Comparison of ENCODE assay signal across 10 cellular contexts in the genomic region with DNA sequence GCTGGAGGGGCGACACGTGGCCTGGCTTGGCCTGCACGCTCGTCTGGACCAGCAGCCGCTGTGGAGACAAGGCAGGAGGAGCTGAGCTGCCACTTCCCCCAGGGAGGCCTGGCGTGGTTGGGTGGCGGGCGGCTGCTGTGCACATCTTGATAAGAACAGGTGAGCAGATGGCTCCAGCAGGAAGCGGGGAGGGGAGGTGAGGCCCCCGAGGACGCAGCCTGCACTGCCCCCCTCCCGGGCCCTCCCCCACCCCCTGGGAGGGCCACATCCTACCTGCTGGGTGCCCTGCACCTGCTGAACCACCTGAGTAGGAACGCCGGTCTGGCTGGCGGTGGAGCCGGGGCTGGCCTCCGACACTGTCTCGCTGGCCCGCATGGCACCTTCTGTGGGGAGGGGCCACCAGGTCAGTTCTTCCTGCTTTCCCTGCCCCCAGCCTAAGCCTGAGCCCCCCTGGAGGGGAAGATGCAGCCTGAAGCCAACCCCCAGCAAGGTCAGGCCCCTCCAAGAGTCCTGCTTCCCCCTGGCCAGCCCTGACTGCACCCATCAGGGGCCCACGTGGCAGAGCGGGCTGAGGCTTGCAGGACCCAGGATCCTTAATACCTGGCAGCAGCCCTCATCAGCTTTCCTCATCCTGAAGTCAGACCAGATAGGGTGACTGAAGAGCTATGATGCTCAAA. TPM values are rescaled to one million over a fixed set of nuclear protein-coding genes. Genes with fewer than 3 reads are reported as not detected.
A peak's percentile ranks its signal among the peaks of the same experiment; 100 is the strongest.
DNase-seq lines count a peak whose midpoint lies in the region; ATAC-seq and TF ChIP-seq lines count a peak whose summit lies in the region.
"Had no signal": no experiment of that assay in that cellular context is flagged by ENCODE, and none has a peak within 500 bp of the region (broad histone marks: within the 10 kb centered on the region; RNA-seq: fewer than 3 reads in every experiment).

No MANE protein-coding gene starts in this region.

- H3K27me3 Mint-ChIP-seq in CD4-positive, CD25-positive, alpha-beta regulatory T cell: no peaks in the 10 kb centered on the region
- H3K27me3 Mint-ChIP-seq in CD8-positive, alpha-beta memory T cell: no peaks in the 10 kb centered on the region
- H3K27me3 Mint-ChIP-seq in activated naive CD8-positive, alpha-beta T cell treated with anti-CD3 and anti-CD28 coated beads, Interleukin-2, amount 10 ng/mL, durations not matched to agents 7 days and 5 days: no peaks in the 10 kb centered on the region
- H3K27me3 Mint-ChIP-seq in activated T-helper 2 cell treated with anti-CD3 and anti-CD28 coated beads, Interferon-gamma antibody, Interleukin-2, Interleukin-4, amounts not matched to agents 10 μg/mL and 5 μg/mL and 100 μg/mL, durations not matched to agents 14 hours and 24 hours and 36 hours (ENCODE audit: low read depth): no peaks in the 10 kb centered on the region
- H3K27me3 Mint-ChIP-seq: progenitor cell of endocrine pancreas had no signal

- no peaks in the 10 kb centered on the region for H3K9me3 ChIP-seq in CD4-positive, CD25-positive, alpha-beta regulatory T cell (ENCODE audit: control insufficient read depth in 2 of 2, low read length in 2 of 2)
- no peaks in the 10 kb centered on the region for H3K9me3 ChIP-seq in CD8-positive, alpha-beta memory T cell (ENCODE audit: low read length)
- no peaks in the 10 kb centered on the region for H3K9me3 ChIP-seq in uterus

- H3K4me3 Mint-ChIP-seq in CD4-positive, CD25-positive, alpha-beta regulatory T cell: peak overlapping the region in 3 of 4 donors; percentile 39 to 77 (median 76)
- peak overlapping the region in 3 of 7 donors; percentile 5 to 57 (median 16) for H3K4me3 Mint-ChIP-seq in CD8-positive, alpha-beta memory T cell
- peak overlapping the region; percentile 53 for H3K4me3 Mint-ChIP-seq in activated naive CD8-positive, alpha-beta T cell treated with anti-CD3 and anti-CD28 coated beads, Interleukin-2, amount 10 ng/mL, durations not matched to agents 7 days and 5 days
- H3K4me3 Mint-ChIP-seq in activated T-helper 2 cell treated with anti-CD3 and anti-CD28 coated beads, Interferon-gamma antibody, Interleukin-2, Interleukin-4, amounts not matched to agents 10 μg/mL and 5 μg/mL and 100 μg/mL, durations not matched to agents 14 hours and 24 hours and 36 hours (ENCODE audit: low read depth): no peak overlapping the region

- H3K9me3 Mint-ChIP-seq in CD4-positive, CD25-positive, alpha-beta regulatory T cell: no peaks in the 10 kb centered on the region
- no peaks in the 10 kb centered on the region for H3K9me3 Mint-ChIP-seq in CD8-positive, alpha-beta memory T cell
- no peaks in the 10 kb centered on the region for H3K9me3 Mint-ChIP-seq in activated naive CD8-positive, alpha-beta T cell treated with anti-CD3 and anti-CD28 coated beads, Interleukin-2, amount 10 ng/mL, durations not matched to agents 7 days and 5 days
- no peaks in the 10 kb centered on the region for H3K9me3 Mint-ChIP-seq in activated T-helper 2 cell treated with anti-CD3 and anti-CD28 coated beads, Interferon-gamma antibody, Interleukin-2, Interleukin-4, amounts not matched to agents 10 μg/mL and 5 μg/mL and 100 μg/mL, durations not matched to agents 14 hours and 24 hours and 36 hours

- no peak for TF ChIP-seq POLR2A in uterus (IDR thresholded peaks at IDR 0.05)

- H3K27me3 ChIP-seq in CD4-positive, CD25-positive, alpha-beta regulatory T cell (ENCODE audit: control insufficient read depth, insufficient read depth, low read length): no peaks in the 10 kb centered on the region
- no peaks in the 10 kb centered on the region for H3K27me3 ChIP-seq in CD8-positive, alpha-beta memory T cell (ENCODE audit: insufficient read depth, low read length, poor library complexity, severe bottlenecking)
- no peaks in the 10 kb centered on the region for H3K27me3 ChIP-seq in uterus

- H3K27ac Mint-ChIP-seq in CD4-positive, CD25-positive, alpha-beta regulatory T cell: peak overlapping the region; percentile 49 to 94 (median 78)
- peak overlapping the region; percentile 50 to 95 (median 77) for H3K27ac Mint-ChIP-seq in CD8-positive, alpha-beta memory T cell
- peak overlapping the region; percentile 73 for H3K27ac Mint-ChIP-seq in activated naive CD8-positive, alpha-beta T cell treated with anti-CD3 and anti-CD28 coated beads, Interleukin-2, amount 10 ng/mL, durations not matched to agents 7 days and 5 days
- H3K27ac Mint-ChIP-seq in activated T-helper 2 cell treated with anti-CD3 and anti-CD28 coated beads, Interferon-gamma antibody, Interleukin-2, Interleukin-4, amounts not matched to agents 10 μg/mL and 5 μg/mL and 100 μg/mL, durations not matched to agents 14 hours and 24 hours and 36 hours: no peak overlapping the region

- peaks cover 0 to 77% (median 21%) of the 10 kb centered on the region in 4 donors for H3K4me1 Mint-ChIP-seq in CD4-positive, CD25-positive, alpha-beta regulatory T cell
- H3K4me1 Mint-ChIP-seq in CD8-positive, alpha-beta memory T cell: peaks cover 35 to 77% (median 36%) of the 10 kb centered on the region in 3 donors
- peaks cover 66% of the 10 kb centered on the region for H3K4me1 Mint-ChIP-seq in activated naive CD8-positive, alpha-beta T cell treated with anti-CD3 and anti-CD28 coated beads, Interleukin-2, amount 10 ng/mL, durations not matched to agents 7 days and 5 days
- peaks cover 21% of the 10 kb centered on the region for H3K4me1 Mint-ChIP-seq in activated T-helper 2 cell treated with anti-CD3 and anti-CD28 coated beads, Interferon-gamma antibody, Interleukin-2, Interleukin-4, amounts not matched to agents 10 μg/mL and 5 μg/mL and 100 μg/mL, durations not matched to agents 14 hours and 24 hours and 36 hours (ENCODE audit: low read depth)

- H3K36me3 ChIP-seq in CD4-positive, CD25-positive, alpha-beta regulatory T cell (ENCODE audit: control insufficient read depth, insufficient read depth, low read length): no peaks in the 10 kb centered on the region
- no peaks in the 10 kb centered on the region for H3K36me3 ChIP-seq in CD8-positive, alpha-beta memory T cell (ENCODE audit: insufficient read depth, low read length)
- no peaks in the 10 kb centered on the region for H3K36me3 ChIP-seq in uterus

- peaks cover 80% of the 10 kb centered on the region for H3K4me1 ChIP-seq in CD4-positive, CD25-positive, alpha-beta regulatory T cell (ENCODE audit: control insufficient read depth, insufficient read depth, low read length, poor library complexity, severe bottlenecking)
- H3K4me1 ChIP-seq in CD8-positive, alpha-beta memory T cell (ENCODE audit: insufficient read depth, low read length): peaks cover 73% of the 10 kb centered on the region
- peaks cover 0 to 6% of the 10 kb centered on the region in 2 donors for H3K4me1 ChIP-seq in uterus

- intact Hi-C loops in uterus (cut with DNase I; ENCODE audit: low total_unique reads): no loop called here
- intact Hi-C loops in activated T-helper 2 cell treated with anti-CD3 and anti-CD28 coated beads, Interferon-gamma antibody, Interleukin-2, Interleukin-4, amounts not matched to agents 10 μg/mL and 5 μg/mL and 100 μg/mL, durations not matched to agents 14 hours and 24 hours and 36 hours (cut with micrococcal nuclease): no loop called here

- peaks cover under 1% of the 10 kb centered on the region for H3K36me3 Mint-ChIP-seq in CD4-positive, CD25-positive, alpha-beta regulatory T cell
- peaks cover 0 to 4% (median 0%) of the 10 kb centered on the region in 3 donors for H3K36me3 Mint-ChIP-seq in CD8-positive, alpha-beta memory T cell
- H3K36me3 Mint-ChIP-seq in activated naive CD8-positive, alpha-beta T cell treated with anti-CD3 and anti-CD28 coated beads, Interleukin-2, amount 10 ng/mL, durations not matched to agents 7 days and 5 days: no peaks in the 10 kb centered on the region
- no peaks in the 10 kb centered on the region for H3K36me3 Mint-ChIP-seq in activated T-helper 2 cell treated with anti-CD3 and anti-CD28 coated beads, Interferon-gamma antibody, Interleukin-2, Interleukin-4, amounts not matched to agents 10 μg/mL and 5 μg/mL and 100 μg/mL, durations not matched to agents 14 hours and 24 hours and 36 hours (ENCODE audit: low read depth)

- peak overlapping the region; percentile 63 for H3K27ac ChIP-seq in CD4-positive, CD25-positive, alpha-beta regulatory T cell (ENCODE audit: insufficient read depth, low read length, poor library complexity, severe bottlenecking)
- no peak overlapping the region for H3K27ac ChIP-seq in CD8-positive, alpha-beta memory T cell (ENCODE audit: low read depth, low read length)
- H3K27ac ChIP-seq in uterus: no peak overlapping the region

- no peak for TF ChIP-seq CTCF in uterus (IDR thresholded peaks at IDR 0.05)

- no peak for ATAC-seq in CD4-positive, CD25-positive, alpha-beta regulatory T cell (ENCODE audit: low read depth in 2 of 2)
- no peak for ATAC-seq in activated naive CD8-positive, alpha-beta T cell treated with anti-CD3 and anti-CD28 coated beads, Interleukin-2, amount 10 ng/mL, durations not matched to agents 7 days and 5 days (ENCODE audit: low read depth)
- no peak for ATAC-seq in GM18502 (IDR thresholded peaks at IDR 0.05; ENCODE audit: poor library complexity, unreplicated experiment)
- ATAC-seq: esophagus mucosa had no signal

- CTCF ChIA-PET in CD8-positive, alpha-beta memory T cell (lab: Charles Lee): no interaction called here

- POLR2A ChIA-PET in CD8-positive, alpha-beta memory T cell (lab: Charles Lee): no interaction called here
- POLR2A ChIA-PET in activated naive CD8-positive, alpha-beta T cell treated with anti-CD3 and anti-CD28 coated beads, Interleukin-2, amount 10 ng/mL, durations not matched to agents 7 days and 5 days (lab: Charles Lee): interaction anchor here (1.0 to 14.2 kb wide), 2 partner anchors 12 to 20 kb away, joined by 3 to 262 read pairs; partner anchors contain the start of gene RFX1

- peak in 2 of 3 donors; percentile 44 to 56 for DNase-seq in CD4-positive, CD25-positive, alpha-beta regulatory T cell
- DNase-seq in CD8-positive, alpha-beta memory T cell: peak in 1 of 5 donors; percentile 63
- DNase-seq in NCI-H510A (lab: John Stamatoyannopoulos, UW) (peak; percentile 91), uterus (no peak)
- peak; percentile 53 for DNase-seq in activated naive CD8-positive, alpha-beta T cell treated with anti-CD3 and anti-CD28 coated beads, Interleukin-2, amount 10 ng/mL, durations not matched to agents 7 days and 5 days
- DNase-seq in activated T-helper 2 cell treated with anti-CD3 and anti-CD28 coated beads, Interferon-gamma antibody, Interleukin-2, Interleukin-4, amounts not matched to agents 10 μg/mL and 5 μg/mL and 100 μg/mL, durations not matched to agents 14 hours and 24 hours and 36 hours (ENCODE audit: low spot score): no peak

- H3K4me3 ChIP-seq in CD4-positive, CD25-positive, alpha-beta regulatory T cell (ENCODE audit: low read depth, low read length): no peak overlapping the region
- no peak overlapping the region for H3K4me3 ChIP-seq in CD8-positive, alpha-beta memory T cell (ENCODE audit: low read length)
- no peak overlapping the region for H3K4me3 ChIP-seq in uterus

RNA-seq across cellular contexts. Expression of gene RFX1, which starts 22.8 kb away (rescaled TPM):
- total RNA-seq in CD4-positive, CD25-positive, alpha-beta regulatory T cell: 23.2 TPM
- polyA plus RNA-seq in CD4-positive, CD25-positive, alpha-beta regulatory T cell: 1 to 10 TPM in 2 of 4 donors, under 1 TPM in 2; 0.48 to 1.6 (median 0.83) TPM
- total RNA-seq in CD8-positive, alpha-beta memory T cell: 10 to 100 TPM; 13.0 to 13.6 TPM
- polyA plus RNA-seq in CD8-positive, alpha-beta memory T cell: 3.1 TPM
- 10 to 100 TPM; 17.7 to 22.2 TPM for total RNA-seq in activated naive CD8-positive, alpha-beta T cell treated with anti-CD3 and anti-CD28 coated beads, Interleukin-2, amount 10 ng/mL, durations not matched to agents 7 days and 5 days
- total RNA-seq in uterus: 10 to 100 TPM in 1 of 4 donors, 1 to 10 TPM in 2, under 1 TPM in 1; 0.26 to 14.1 (median 4.1) TPM
- total RNA-seq in activated T-helper 2 cell treated with anti-CD3 and anti-CD28 coated beads, Interferon-gamma antibody, Interleukin-2, Interleukin-4, amounts not matched to agents 10 μg/mL and 5 μg/mL and 100 μg/mL, durations not matched to agents 14 hours and 24 hours and 36 hours: 15.7 and 17.0 TPM in 2 replicates

RNA-seq across cellular contexts. Expression of gene DCAF15, which starts 31.0 kb away (rescaled TPM):
- total RNA-seq in CD4-positive, CD25-positive, alpha-beta regulatory T cell: 82.9 TPM
- 1 to 10 TPM; 5.3 to 7.5 (median 5.9) TPM for polyA plus RNA-seq in CD4-positive, CD25-positive, alpha-beta regulatory T cell
- total RNA-seq in CD8-positive, alpha-beta memory T cell: 10 to 100 TPM; 64.6 to 66.5 TPM
- polyA plus RNA-seq in CD8-positive, alpha-beta memory T cell: 8.0 TPM
- 100 to 1,000 TPM; 105 to 106 TPM for total RNA-seq in activated naive CD8-positive, alpha-beta T cell treated with anti-CD3 and anti-CD28 coated beads, Interleukin-2, amount 10 ng/mL, durations not matched to agents 7 days and 5 days
- total RNA-seq in uterus: 10 to 100 TPM; 11.2 to 39.6 (median 20.1) TPM
- total RNA-seq in activated T-helper 2 cell treated with anti-CD3 and anti-CD28 coated beads, Interferon-gamma antibody, Interleukin-2, Interleukin-4, amounts not matched to agents 10 μg/mL and 5 μg/mL and 100 μg/mL, durations not matched to agents 14 hours and 24 hours and 36 hours: 60.6 and 64.0 TPM in 2 replicates

RNA-seq across cellular contexts. Expression of gene RLN3, which starts 44.6 kb away (rescaled TPM):
- not detected for total RNA-seq in CD4-positive, CD25-positive, alpha-beta regulatory T cell
- under 1 TPM in 1 of 4 donors, not detected in 3; 0.55 TPM for polyA plus RNA-seq in CD4-positive, CD25-positive, alpha-beta regulatory T cell
- total RNA-seq in CD8-positive, alpha-beta memory T cell: not detected
- not detected for polyA plus RNA-seq in CD8-positive, alpha-beta memory T cell
- total RNA-seq in activated naive CD8-positive, alpha-beta T cell treated with anti-CD3 and anti-CD28 coated beads, Interleukin-2, amount 10 ng/mL, durations not matched to agents 7 days and 5 days: not detected
- total RNA-seq in uterus: not detected
- total RNA-seq in activated T-helper 2 cell treated with anti-CD3 and anti-CD28 coated beads, Interferon-gamma antibody, Interleukin-2, Interleukin-4, amounts not matched to agents 10 μg/mL and 5 μg/mL and 100 μg/mL, durations not matched to agents 14 hours and 24 hours and 36 hours: not detected in 2 replicates
- total RNA-seq: bronchial epithelial cell, esophagus mucosa, progenitor cell of endocrine pancreas had no signal

RNA-seq across cellular contexts. Expression of gene PODNL1, which starts 45.1 kb away (rescaled TPM):
- total RNA-seq in CD4-positive, CD25-positive, alpha-beta regulatory T cell: not detected
- polyA plus RNA-seq in CD4-positive, CD25-positive, alpha-beta regulatory T cell: under 1 TPM in 1 of 4 donors, not detected in 3; 0.52 TPM
- under 1 TPM in 1 of 2 experiments, not detected in 1; 0.24 TPM for total RNA-seq in CD8-positive, alpha-beta memory T cell
- not detected for polyA plus RNA-seq in CD8-positive, alpha-beta memory T cell
- total RNA-seq in activated naive CD8-positive, alpha-beta T cell treated with anti-CD3 and anti-CD28 coated beads, Interleukin-2, amount 10 ng/mL, durations not matched to agents 7 days and 5 days: 1 to 10 TPM; 1.2 to 1.4 TPM
- total RNA-seq in uterus: under 1 TPM in 2 of 4 donors, not detected in 2; 0.55 to 0.98 TPM
- 0.41 TPM in 1 of 2 replicates, not detected in the other for total RNA-seq in activated T-helper 2 cell treated with anti-CD3 and anti-CD28 coated beads, Interferon-gamma antibody, Interleukin-2, Interleukin-4, amounts not matched to agents 10 μg/mL and 5 μg/mL and 100 μg/mL, durations not matched to agents 14 hours and 24 hours and 36 hours
- total RNA-seq: bronchial epithelial cell, progenitor cell of endocrine pancreas had no signal

RNA-seq across cellular contexts. Expression of gene IL27RA, which starts 48.2 kb away (rescaled TPM):
- 51.9 TPM for total RNA-seq in CD4-positive, CD25-positive, alpha-beta regulatory T cell
- polyA plus RNA-seq in CD4-positive, CD25-positive, alpha-beta regulatory T cell: 10 to 100 TPM; 71.2 to 78.4 (median 74.6) TPM
- 10 to 100 TPM; 71.4 to 73.6 TPM for total RNA-seq in CD8-positive, alpha-beta memory T cell
- 83.4 TPM for polyA plus RNA-seq in CD8-positive, alpha-beta memory T cell
- 10 to 100 TPM; 41.6 to 43.8 TPM for total RNA-seq in activated naive CD8-positive, alpha-beta T cell treated with anti-CD3 and anti-CD28 coated beads, Interleukin-2, amount 10 ng/mL, durations not matched to agents 7 days and 5 days
- total RNA-seq in uterus: 1 to 10 TPM; 1.0 to 10.0 (median 3.7) TPM
- total RNA-seq in activated T-helper 2 cell treated with anti-CD3 and anti-CD28 coated beads, Interferon-gamma antibody, Interleukin-2, Interleukin-4, amounts not matched to agents 10 μg/mL and 5 μg/mL and 100 μg/mL, durations not matched to agents 14 hours and 24 hours and 36 hours: 76.6 and 79.1 TPM in 2 replicates

Comparison
In these comparisons a context has a peak if more than half of its experiments do, and no peak if none do; other contexts are left out.
1. DNase-seq: peak in CD4-positive, CD25-positive, alpha-beta regulatory T cell (2 of 3), NCI-H510A (single experiment) and activated naive CD8-positive, alpha-beta T cell treated with anti-CD3 and anti-CD28 coated beads, Interleukin-2, amount 10 ng/mL, durations not matched to agents 7 days and 5 days (single experiment); none in uterus (0 of 2) and activated T-helper 2 cell treated with anti-CD3 and anti-CD28 coated beads, Interferon-gamma antibody, Interleukin-2, Interleukin-4, amounts not matched to agents 10 μg/mL and 5 μg/mL and 100 μg/mL, durations not matched to agents 14 hours and 24 hours and 36 hours (single experiment).